ENCODE assay signal across 1 cellular context in genomic region chr2:201129044-201129505, GRCh38.
A peak's percentile ranks its signal among the peaks of the same experiment; 100 is the strongest.
TF ChIP-seq lines count a peak whose summit lies in the region.

No MANE protein-coding gene starts in this region.

TF ChIP-seq in HepG2, 621 proteins besides CTCF, POLR2A, EP300 and RAD21 (continued from another document and continues in another):
- TF ChIP-seq NFAT5 (CRISPR knock-in tag; IDR thresholded peaks at IDR 0.05) (no peak), ZBTB1 (CRISPR knock-in tag; IDR thresholded peaks at IDR 0.05; ENCODE audit: borderline replicate concordance) (no peak), MED13 (CRISPR knock-in tag; IDR thresholded peaks at IDR 0.05) (no peak), ZNF33A (CRISPR knock-in tag; IDR thresholded peaks at IDR 0.05; ENCODE audit: borderline replicate concordance) (no peak), IKZF4 (CRISPR knock-in tag; IDR thresholded peaks at IDR 0.05; ENCODE audit: borderline replicate concordance, low read depth, not compliant biosample characterization) (no peak), MTF1 (CRISPR knock-in tag; IDR thresholded peaks at IDR 0.05) (no peak), ZBTB20 (CRISPR knock-in tag; IDR thresholded peaks at IDR 0.05; ENCODE audit: borderline replicate concordance, low read depth) (no peak), NFE2 (CRISPR knock-in tag; IDR thresholded peaks at IDR 0.05) (no peak), ZNF775 (CRISPR knock-in tag; IDR thresholded peaks at IDR 0.05; ENCODE audit: borderline replicate concordance) (no peak), MED1 (CRISPR knock-in tag; IDR thresholded peaks at IDR 0.05) (0 out of 2 replicates have a peak, but pooled peaks have one; percentile 32), RARA (CRISPR knock-in tag; IDR thresholded peaks at IDR 0.05) (0 out of 2 replicates have a peak, but pooled peaks have one; percentile 34), SAP130 (CRISPR knock-in tag; IDR thresholded peaks at IDR 0.05; ENCODE audit: low read depth) (peak; percentile 79), LBX2 (CRISPR knock-in tag; IDR thresholded peaks at IDR 0.05; ENCODE audit: borderline replicate concordance) (no peak), ARNT (IDR thresholded peaks at IDR 0.05) (no peak), ZNF335 (CRISPR knock-in tag; IDR thresholded peaks at IDR 0.05) (0 out of 2 replicates have a peak, but pooled peaks have one; percentile 32), ZFY (CRISPR knock-in tag; IDR thresholded peaks at IDR 0.05) (no peak), MAZ (IDR thresholded peaks at IDR 0.05; ENCODE audit: borderline replicate concordance, low read depth, low read length) (no peak), MAZ (CRISPR knock-in tag; IDR thresholded peaks at IDR 0.05; ENCODE audit: low read depth) (no peak), SALL1 (CRISPR knock-in tag; IDR thresholded peaks at IDR 0.05) (peak; percentile 39; the same call in 1 of the 2 replicates), CEBPG (CRISPR knock-in tag; IDR thresholded peaks at IDR 0.05) (0 out of 2 replicates have a peak, but pooled peaks have one; percentile 9), SOX13 (IDR thresholded peaks at IDR 0.05) (0 out of 2 replicates have a peak, but pooled peaks have one; percentile 39), SOX13 (CRISPR knock-in tag; conservative IDR thresholded peaks at IDR 0.05 in 1 of 2, IDR thresholded peaks at IDR 0.05 in 1 of 2) (peak in 1 of 2 experiments; percentile 90; a peak in 2 of 4 replicates), ZBTB8A (CRISPR knock-in tag; IDR thresholded peaks at IDR 0.05; ENCODE audit: borderline replicate concordance, low read depth) (no peak), NONO (IDR thresholded peaks at IDR 0.05) (no peak), NONO (CRISPR knock-in tag; conservative IDR thresholded peaks at IDR 0.05) (no peak), ZNF362 (CRISPR knock-in tag; IDR thresholded peaks at IDR 0.05; ENCODE audit: borderline replicate concordance) (peak; percentile 24; the same call in 1 of the 2 replicates), ERF (CRISPR knock-in tag; IDR thresholded peaks at IDR 0.05) (peak; percentile 58; the same call in 1 of the 2 replicates), ZNF567 (CRISPR knock-in tag; IDR thresholded peaks at IDR 0.05; ENCODE audit: borderline replicate concordance) (no peak), RXRA (CRISPR knock-in tag; IDR thresholded peaks at IDR 0.05) (0 out of 2 replicates have a peak, but pooled peaks have one; percentile 45), KDM2A (CRISPR knock-in tag; IDR thresholded peaks at IDR 0.05; ENCODE audit: borderline replicate concordance, low read depth) (no peak), ZNF629 (CRISPR knock-in tag; conservative IDR thresholded peaks at IDR 0.05) (no peak), ZBTB42 (CRISPR knock-in tag; IDR thresholded peaks at IDR 0.05) (no peak), YY1 (IDR thresholded peaks at IDR 0.05; ENCODE audit: insufficient read depth, insufficient replicate concordance, low read depth, low read length) (no peak), ZBTB7B (CRISPR knock-in tag; IDR thresholded peaks at IDR 0.05) (0 out of 2 replicates have a peak, but pooled peaks have one; percentile 30), GATAD2A (CRISPR knock-in tag; IDR thresholded peaks at IDR 0.05) (peak; percentile 46; the same call in 1 of the 2 replicates), ZSCAN25 (CRISPR knock-in tag; IDR thresholded peaks at IDR 0.05) (0 out of 2 replicates have a peak, but pooled peaks have one; percentile 25), ZMYM4 (CRISPR knock-in tag; IDR thresholded peaks at IDR 0.05) (peak; percentile 43; the same call in 1 of the 2 replicates), ZNF800 (CRISPR knock-in tag; IDR thresholded peaks at IDR 0.05) (no peak), ZNF891 (CRISPR knock-in tag; IDR thresholded peaks at IDR 0.05) (no peak), ZNF468 (CRISPR knock-in tag; IDR thresholded peaks at IDR 0.05) (no peak)
- TF ChIP-seq, protein P1, sequence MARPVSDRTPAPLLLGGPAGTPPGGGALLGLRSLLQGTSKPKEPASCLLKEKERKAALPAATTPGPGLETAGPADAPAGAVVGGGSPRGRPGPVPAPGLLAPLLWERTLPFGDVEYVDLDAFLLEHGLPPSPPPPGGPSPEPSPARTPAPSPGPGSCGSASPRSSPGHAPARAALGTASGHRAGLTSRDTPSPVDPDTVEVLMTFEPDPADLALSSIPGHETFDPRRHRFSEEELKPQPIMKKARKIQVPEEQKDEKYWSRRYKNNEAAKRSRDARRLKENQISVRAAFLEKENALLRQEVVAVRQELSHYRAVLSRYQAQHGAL (CRISPR knock-in tag; IDR thresholded peaks at IDR 0.05; ENCODE audit: not compliant biosample characterization) = no peak
- TF ChIP-seq, protein P2, sequence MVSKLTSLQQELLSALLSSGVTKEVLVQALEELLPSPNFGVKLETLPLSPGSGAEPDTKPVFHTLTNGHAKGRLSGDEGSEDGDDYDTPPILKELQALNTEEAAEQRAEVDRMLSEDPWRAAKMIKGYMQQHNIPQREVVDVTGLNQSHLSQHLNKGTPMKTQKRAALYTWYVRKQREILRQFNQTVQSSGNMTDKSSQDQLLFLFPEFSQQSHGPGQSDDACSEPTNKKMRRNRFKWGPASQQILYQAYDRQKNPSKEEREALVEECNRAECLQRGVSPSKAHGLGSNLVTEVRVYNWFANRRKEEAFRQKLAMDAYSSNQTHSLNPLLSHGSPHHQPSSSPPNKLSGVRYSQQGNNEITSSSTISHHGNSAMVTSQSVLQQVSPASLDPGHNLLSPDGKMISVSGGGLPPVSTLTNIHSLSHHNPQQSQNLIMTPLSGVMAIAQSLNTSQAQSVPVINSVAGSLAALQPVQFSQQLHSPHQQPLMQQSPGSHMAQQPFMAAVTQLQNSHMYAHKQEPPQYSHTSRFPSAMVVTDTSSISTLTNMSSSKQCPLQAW (CRISPR knock-in tag; IDR thresholded peaks at IDR 0.05) = 0 out of 2 replicates have a peak, but pooled peaks have one; percentile 33
- TF ChIP-seq, protein P3, sequence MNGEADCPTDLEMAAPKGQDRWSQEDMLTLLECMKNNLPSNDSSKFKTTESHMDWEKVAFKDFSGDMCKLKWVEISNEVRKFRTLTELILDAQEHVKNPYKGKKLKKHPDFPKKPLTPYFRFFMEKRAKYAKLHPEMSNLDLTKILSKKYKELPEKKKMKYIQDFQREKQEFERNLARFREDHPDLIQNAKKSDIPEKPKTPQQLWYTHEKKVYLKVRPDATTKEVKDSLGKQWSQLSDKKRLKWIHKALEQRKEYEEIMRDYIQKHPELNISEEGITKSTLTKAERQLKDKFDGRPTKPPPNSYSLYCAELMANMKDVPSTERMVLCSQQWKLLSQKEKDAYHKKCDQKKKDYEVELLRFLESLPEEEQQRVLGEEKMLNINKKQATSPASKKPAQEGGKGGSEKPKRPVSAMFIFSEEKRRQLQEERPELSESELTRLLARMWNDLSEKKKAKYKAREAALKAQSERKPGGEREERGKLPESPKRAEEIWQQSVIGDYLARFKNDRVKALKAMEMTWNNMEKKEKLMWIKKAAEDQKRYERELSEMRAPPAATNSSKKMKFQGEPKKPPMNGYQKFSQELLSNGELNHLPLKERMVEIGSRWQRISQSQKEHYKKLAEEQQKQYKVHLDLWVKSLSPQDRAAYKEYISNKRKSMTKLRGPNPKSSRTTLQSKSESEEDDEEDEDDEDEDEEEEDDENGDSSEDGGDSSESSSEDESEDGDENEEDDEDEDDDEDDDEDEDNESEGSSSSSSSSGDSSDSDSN (CRISPR knock-in tag; IDR thresholded peaks at IDR 0.05) = no peak
- TF ChIP-seq, protein P4, sequence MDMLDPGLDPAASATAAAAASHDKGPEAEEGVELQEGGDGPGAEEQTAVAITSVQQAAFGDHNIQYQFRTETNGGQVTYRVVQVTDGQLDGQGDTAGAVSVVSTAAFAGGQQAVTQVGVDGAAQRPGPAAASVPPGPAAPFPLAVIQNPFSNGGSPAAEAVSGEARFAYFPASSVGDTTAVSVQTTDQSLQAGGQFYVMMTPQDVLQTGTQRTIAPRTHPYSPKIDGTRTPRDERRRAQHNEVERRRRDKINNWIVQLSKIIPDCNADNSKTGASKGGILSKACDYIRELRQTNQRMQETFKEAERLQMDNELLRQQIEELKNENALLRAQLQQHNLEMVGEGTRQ (IDR thresholded peaks at IDR 0.05; ENCODE audit: low read depth, low read length) = peak; percentile 76
- TF ChIP-seq, protein P4 (CRISPR knock-in tag; IDR thresholded peaks at IDR 0.05; ENCODE audit: borderline replicate concordance) = no peak; the same call in 1 of the 2 replicates
- TF ChIP-seq, protein P5, sequence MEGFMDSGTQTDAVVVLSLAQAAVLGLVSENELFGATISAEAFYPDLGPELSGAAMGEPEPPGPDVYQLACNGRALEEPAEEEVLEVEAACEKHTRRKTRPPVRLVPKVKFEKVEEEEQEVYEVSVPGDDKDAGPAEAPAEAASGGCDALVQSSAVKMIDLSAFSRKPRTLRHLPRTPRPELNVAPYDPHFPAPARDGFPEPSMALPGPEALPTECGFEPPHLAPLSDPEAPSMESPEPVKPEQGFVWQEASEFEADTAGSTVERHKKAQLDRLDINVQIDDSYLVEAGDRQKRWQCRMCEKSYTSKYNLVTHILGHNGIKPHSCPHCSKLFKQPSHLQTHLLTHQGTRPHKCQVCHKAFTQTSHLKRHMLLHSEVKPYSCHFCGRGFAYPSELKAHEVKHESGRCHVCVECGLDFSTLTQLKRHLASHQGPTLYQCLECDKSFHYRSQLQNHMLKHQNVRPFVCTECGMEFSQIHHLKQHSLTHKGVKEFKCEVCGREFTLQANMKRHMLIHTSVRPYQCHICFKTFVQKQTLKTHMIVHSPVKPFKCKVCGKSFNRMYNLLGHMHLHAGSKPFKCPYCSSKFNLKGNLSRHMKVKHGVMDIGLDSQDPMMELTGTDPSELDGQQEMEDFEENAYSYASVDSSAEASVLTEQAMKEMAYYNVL (CRISPR knock-in tag; IDR thresholded peaks at IDR 0.05; ENCODE audit: borderline replicate concordance) = peak; percentile 32; the same call in 1 of the 2 replicates
